In genomic region chrX:41730101-41730500, GRCh38 we compare ENCODE assay signal across 29 cellular contexts. TPM values are rescaled to one million over a fixed set of nuclear protein-coding genes. Genes with fewer than 3 reads are reported as not detected.
DNase-seq lines count a peak whose midpoint lies in the region; ATAC-seq, FAIRE-seq and TF ChIP-seq lines count a peak whose summit lies in the region.
"Had no signal": no experiment of that assay in that cellular context is flagged by ENCODE, and none has a peak within 500 bp of the region (broad histone marks: within the 10 kb centered on the region; RNA-seq: fewer than 3 reads in every experiment).

No MANE protein-coding gene starts in this region.

- no peak for DNase-seq in A549 (ENCODE audit: low read depth in 1 of 2, low spot score in 1 of 2)
- DNase-seq in GM04503 (ENCODE audit: low read depth), result peak; percentile 13
- DNase-seq in amniotic epithelial cell (ENCODE audit: low read depth), result peak; percentile 84
- peak; percentile 30 for DNase-seq in fibroblast of pulmonary artery (ENCODE audit: low read depth)
- no peak for DNase-seq in NCI-H146 (lab: John Stamatoyannopoulos, UW)
- no peak for DNase-seq in naive thymus-derived CD8-positive, alpha-beta T cell
- DNase-seq: activated CD4-positive, alpha-beta memory T cell treated with anti-CD3 and anti-CD28 coated beads, Interleukin-2, amount 10 ng/mL, durations not matched to agents 7 days and 5 days; activated gamma-delta T cell; amniotic stem cell; caudate nucleus; COR-L47; DMS79 treated with DMSO at 0.1 percent for 48 hours; gastrocnemius medialis; hypothalamus; left ventricle myocardium inferior; MM.1S; natural killer cell; NCI-H1417 treated with DMSO at 0.1 percent for 48 hours; PC-9; stimulated activated CD4-positive, alpha-beta T cell treated with anti-CD3 and anti-CD28 coated beads, Interleukin-4, amount 100 ng/mL, for 1 hour; T-cell had no signal

- H3K9me3 Mint-ChIP-seq in naive thymus-derived CD8-positive, alpha-beta T cell, result no peaks in the 10 kb centered on the region
- H3K9me3 Mint-ChIP-seq: activated CD4-positive, alpha-beta memory T cell treated with anti-CD3 and anti-CD28 coated beads, Interleukin-2, amount 10 ng/mL, durations not matched to agents 7 days and 5 days; natural killer cell; stimulated activated memory B cell treated with anti-CD40 and anti-IgM and Interleukin-4, amounts not matched to agents 10 μg/mL and 1 μg/mL and 100 μg/mL, for 72 hours; T-cell had no signal

- no peak overlapping the region for H3K27ac ChIP-seq in A549
- H3K27ac ChIP-seq: BLaER1, gastrocnemius medialis, left ventricle myocardium inferior, PC-9, suprapubic skin had no signal

- POLR2A ChIA-PET in A549 (lab: Yijun Ruan, JAX), result no interaction called here
- POLR2A ChIA-PET in naive thymus-derived CD8-positive, alpha-beta T cell (lab: Charles Lee), result no interaction called here

- no peak for TF ChIP-seq POLR2A in A549 (IDR thresholded peaks at IDR 0.05; ENCODE audit: low read length)

- no peak for TF ChIP-seq RAD21 in A549 (conservative IDR thresholded peaks at IDR 0.05 in 1 of 2, IDR thresholded peaks at IDR 0.05 in 1 of 2)

- 0 out of 3 replicates have a peak, but pooled peaks cover 4% of the 10 kb centered on the region for H3K4me1 ChIP-seq in A549
- H3K4me1 ChIP-seq: gastrocnemius medialis, suprapubic skin had no signal

- H3K4me3 Mint-ChIP-seq in naive thymus-derived CD8-positive, alpha-beta T cell, result no peak overlapping the region
- H3K4me3 Mint-ChIP-seq: activated CD4-positive, alpha-beta memory T cell treated with anti-CD3 and anti-CD28 coated beads, Interleukin-2, amount 10 ng/mL, durations not matched to agents 7 days and 5 days; natural killer cell; stimulated activated memory B cell treated with anti-CD40 and anti-IgM and Interleukin-4, amounts not matched to agents 10 μg/mL and 1 μg/mL and 100 μg/mL, for 72 hours; T-cell had no signal

- 82% methylated on average over 2 of the region's 2 CpGs for WGBS in A549 (ENCODE audit: missing lambda C conversion rate)

- no peak for ATAC-seq in A549
- no peak for ATAC-seq in HG02610 (IDR thresholded peaks at IDR 0.05; ENCODE audit: unreplicated experiment)
- no peak for ATAC-seq in naive thymus-derived CD8-positive, alpha-beta T cell
- no peak for ATAC-seq in HG02571 (IDR thresholded peaks at IDR 0.05; ENCODE audit: unreplicated experiment)
- ATAC-seq: activated CD4-positive, CD25-positive, alpha-beta regulatory T cell treated with anti-CD3 and anti-CD28 coated beads, Interleukin-2, amount 50 U/mL, for 24 hours; gastrocnemius medialis; natural killer cell; stimulated activated memory B cell treated with anti-CD40 and anti-IgM and Interleukin-4, amounts not matched to agents 10 μg/mL and 1 μg/mL and 100 μg/mL, for 72 hours; T-cell had no signal

- TF ChIP-seq EP300 in A549 (IDR thresholded peaks at IDR 0.05), result no peak

- FAIRE-seq in A549 (lab: Jason Lieb, UNC), result peak; percentile 76
- FAIRE-seq: islet of Langerhans had no signal

- peaks cover 2 to 25% (median 14%) of the 10 kb centered on the region in 4 donors for H3K4me1 Mint-ChIP-seq in naive thymus-derived CD8-positive, alpha-beta T cell

- H3K4me3 ChIP-seq in A549, result no peak overlapping the region
- no peak overlapping the region for H3K4me3 ChIP-seq in fibroblast of pulmonary artery (replicated peaks; ENCODE audit: low read depth, low read length)
- H3K4me3 ChIP-seq: BLaER1, gastrocnemius medialis, left ventricle myocardium inferior, PC-9, suprapubic skin had no signal

- H3K27ac Mint-ChIP-seq in naive thymus-derived CD8-positive, alpha-beta T cell, result no peak overlapping the region
- H3K27ac Mint-ChIP-seq: activated CD4-positive, alpha-beta memory T cell treated with anti-CD3 and anti-CD28 coated beads, Interleukin-2, amount 10 ng/mL, durations not matched to agents 7 days and 5 days; natural killer cell; stimulated activated memory B cell treated with anti-CD40 and anti-IgM and Interleukin-4, amounts not matched to agents 10 μg/mL and 1 μg/mL and 100 μg/mL, for 72 hours; T-cell had no signal

- peaks cover 0 to 10% (median 4%) of the 10 kb centered on the region in 3 donors for H3K36me3 Mint-ChIP-seq in naive thymus-derived CD8-positive, alpha-beta T cell
- H3K36me3 Mint-ChIP-seq: stimulated activated memory B cell treated with anti-CD40 and anti-IgM and Interleukin-4, amounts not matched to agents 10 μg/mL and 1 μg/mL and 100 μg/mL, for 72 hours had no signal

- CTCF ChIA-PET in A549 (lab: Yijun Ruan, JAX), result no interaction called here

- no peak overlapping the region for H3K4me2 ChIP-seq in A549
- H3K4me2 ChIP-seq: BLaER1, PC-9 had no signal

- TF ChIP-seq CTCF in A549 (IDR thresholded peaks at IDR 0.05), result no peak
- no peak for TF ChIP-seq CTCF in fibroblast of pulmonary artery (IDR thresholded peaks at IDR 0.05; ENCODE audit: low read length, missing control alignments)

- H3K27me3 Mint-ChIP-seq in naive thymus-derived CD8-positive, alpha-beta T cell, result no peaks in the 10 kb centered on the region
- H3K27me3 Mint-ChIP-seq: activated CD4-positive, alpha-beta memory T cell treated with anti-CD3 and anti-CD28 coated beads, Interleukin-2, amount 10 ng/mL, durations not matched to agents 7 days and 5 days; stimulated activated memory B cell treated with anti-CD40 and anti-IgM and Interleukin-4, amounts not matched to agents 10 μg/mL and 1 μg/mL and 100 μg/mL, for 72 hours; T-cell had no signal

- H3K9me3 ChIP-seq in A549, result no peaks in the 10 kb centered on the region
- H3K9me3 ChIP-seq: BLaER1, gastrocnemius medialis, left ventricle myocardium inferior, suprapubic skin had no signal

TF ChIP-seq in A549, 52 proteins besides CTCF, POLR2A, EP300 and RAD21:
- no peak for TF ChIP-seq CHD4 (IDR thresholded peaks at IDR 0.05; ENCODE audit: borderline replicate concordance)
- no peak for TF ChIP-seq REST (IDR thresholded peaks at IDR 0.05)
- TF ChIP-seq CEBPB (IDR thresholded peaks at IDR 0.05), result no peak
- TF ChIP-seq MAZ (IDR thresholded peaks at IDR 0.05; ENCODE audit: borderline replicate concordance, low read depth, low read length), result no peak
- no peak for TF ChIP-seq HOXB5 (CRISPR knock-in tag; IDR thresholded peaks at IDR 0.05)
- no peak for TF ChIP-seq ESRRA (IDR thresholded peaks at IDR 0.05; ENCODE audit: borderline replicate concordance, low read length)

RNA-seq across cellular contexts. Expression of gene GPR82, which starts 6.1 kb away (rescaled TPM):
- not detected in 2 replicates for polyA plus RNA-seq in A549 (2011; rRNA removed)
- not detected in 2 replicates for polyA plus RNA-seq in A549 (2012; cell fraction: cytosol; rRNA removed)
- not detected in 2 replicates for polyA plus RNA-seq in A549 (2012; cell fraction: nucleus; rRNA removed)
- not detected in 3 replicates for polyA plus RNA-seq in A549 (2017; fragmentation: RNase III; extraction: RNeasy Plus Mini Kit Qiagen cat#74134 plus additional on column Dnase treatment)
- not detected in 2 replicates for polyA minus RNA-seq in A549 (2011; rRNA and poly(A)+ RNA removed)
- total RNA-seq in naive thymus-derived CD8-positive, alpha-beta T cell, result not detected
- polyA plus RNA-seq in naive thymus-derived CD8-positive, alpha-beta T cell, result under 1 TPM; 0.08 to 0.19 (median 0.10) TPM
- total RNA-seq: A673; activated CD4-positive, alpha-beta memory T cell treated with anti-CD3 and anti-CD28 coated beads, Interleukin-2, amount 10 ng/mL, durations not matched to agents 7 days and 5 days; gastrocnemius medialis; PC-9 had no signal

RNA-seq across cellular contexts. Expression of gene GPR34, which starts 41.3 kb away (rescaled TPM):
- polyA plus RNA-seq in A549 (2011; rRNA removed), result 0.20 and 0.23 TPM in 2 replicates
- polyA plus RNA-seq in A549 (2012; cell fraction: cytosol; rRNA removed), result 0.03 TPM in 1 of 2 replicates, not detected in the other
- 0.06 and 0.10 TPM in 2 replicates for polyA plus RNA-seq in A549 (2012; cell fraction: nucleus; rRNA removed)
- 0.09 TPM in 2 of 3 replicates, not detected in the other for polyA plus RNA-seq in A549 (2017; fragmentation: RNase III; extraction: RNeasy Plus Mini Kit Qiagen cat#74134 plus additional on column Dnase treatment)
- polyA minus RNA-seq in A549 (2011; rRNA and poly(A)+ RNA removed), result not detected in 2 replicates
- under 1 TPM; 0.33 to 0.52 TPM for total RNA-seq in naive thymus-derived CD8-positive, alpha-beta T cell
- polyA plus RNA-seq in naive thymus-derived CD8-positive, alpha-beta T cell, result under 1 TPM; 0.18 to 0.40 (median 0.27) TPM
- total RNA-seq: A673; activated CD4-positive, alpha-beta memory T cell treated with anti-CD3 and anti-CD28 coated beads, Interleukin-2, amount 10 ng/mL, durations not matched to agents 7 days and 5 days; PC-9 had no signal

Comparison
In these comparisons a context has a peak if more than half of its experiments do, and no peak if none do; other contexts are left out.
1. DNase-seq: peak in GM04503 (single experiment), amniotic epithelial cell (single experiment) and fibroblast of pulmonary artery (single experiment); none in A549 (0 of 2), NCI-H146 (single experiment) and naive thymus-derived CD8-positive, alpha-beta T cell (0 of 10).